In the genomic region with DNA sequence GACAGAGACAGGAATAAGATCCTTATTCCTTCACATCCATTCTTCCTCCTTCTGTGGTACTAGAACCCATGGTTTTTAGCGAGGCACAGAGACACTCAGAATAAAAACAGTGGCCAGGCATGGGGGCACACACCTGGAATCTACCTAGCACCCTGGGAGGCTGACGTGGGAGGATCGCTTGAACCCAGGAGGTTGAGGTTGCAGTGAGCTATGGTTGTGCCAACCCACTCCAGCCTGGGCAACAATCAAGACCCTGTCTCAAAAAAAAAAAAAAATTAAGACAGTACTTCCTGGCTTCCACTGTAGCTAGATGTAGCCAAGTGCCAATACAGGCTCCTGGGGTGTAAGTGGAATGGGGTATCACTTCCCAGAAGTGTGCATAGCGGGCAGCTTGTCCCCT, we compare ENCODE assay signal across 19 cellular contexts. TPM values are rescaled to one million over a fixed set of nuclear protein-coding genes. Genes with fewer than 3 reads are reported as not detected.
DNase-seq lines count a peak whose midpoint lies in the region; ATAC-seq, FAIRE-seq and TF ChIP-seq lines count a peak whose summit lies in the region.
"Had no signal": no experiment of that assay in that cellular context is flagged by ENCODE, and none has a peak within 500 bp of the region (broad histone marks: within the 10 kb centered on the region; RNA-seq: fewer than 3 reads in every experiment).

No MANE protein-coding gene starts in this region.

- no peaks in the 10 kb centered on the region for H4K20me1 ChIP-seq in HepG2 (ENCODE audit: insufficient read depth, low read length)

- POLR2A ChIA-PET in HepG2 (lab: Yijun Ruan, JAX) = no interaction called here

- H3K36me3 ChIP-seq in HepG2 (replicated peaks in 1 of 2; ENCODE audit: control insufficient read depth in 1 of 2, insufficient read depth in 2 of 2, low read length in 2 of 2) = peaks cover 12 to 26% of the 10 kb centered on the region in 2 experiments
- peaks cover 0 to 26% (median 0%) of the 10 kb centered on the region in 4 donors for H3K36me3 ChIP-seq in right lobe of liver
- peaks cover 26% of the 10 kb centered on the region; the same call in 1 of the 2 replicates for H3K36me3 ChIP-seq in SK-N-MC (ENCODE audit: insufficient read depth, low read length)

- FAIRE-seq in HepG2 (lab: Jason Lieb, UNC) = no peak
- FAIRE-seq: H54 had no signal

- TF ChIP-seq POLR2A in HepG2 (IDR thresholded peaks at IDR 0.05; ENCODE audit: insufficient read depth in 1 of 2, low read depth in 2 of 2, low read length in 2 of 2) (no peak), right lobe of liver (IDR thresholded peaks at IDR 0.05) (no peak)

- H3K9me3 Mint-ChIP-seq in stimulated activated effector memory CD8-positive, alpha-beta T cell treated with anti-CD3 and anti-CD28 coated beads, Interleukin-12 subunit alpha, Interleukin-12 subunit beta, amount 100 ng/mL, for 72 hours = no peaks in the 10 kb centered on the region
- H3K9me3 Mint-ChIP-seq: CD4-positive, CD25-positive, alpha-beta regulatory T cell; CD8-positive, alpha-beta T cell; GM23338 had no signal

- no peak for DNase-seq in HepG2 (ENCODE audit: low spot score)
- no peak for DNase-seq in right lobe of liver
- no peak for DNase-seq in SK-N-MC (ENCODE audit: low read depth, low spot score)
- no peak for DNase-seq in stimulated activated effector memory CD8-positive, alpha-beta T cell treated with anti-CD3 and anti-CD28 coated beads, Interleukin-12 subunit alpha, Interleukin-12 subunit beta, amount 100 ng/mL, for 72 hours (ENCODE audit: low spot score in 2 of 2)
- no peak for DNase-seq in midbrain (lab: John Stamatoyannopoulos, UW)
- DNase-seq: Caco-2; CD4-positive, CD25-positive, alpha-beta regulatory T cell; CD8-positive, alpha-beta T cell; DMS153; DND-41 had no signal

- H3K9ac ChIP-seq in HepG2 (ENCODE audit: insufficient read depth, low read depth, low read length) (no peak overlapping the region), SK-N-MC (ENCODE audit: insufficient read length) (peak overlapping the region; percentile 26)
- H3K9ac ChIP-seq: BLaER1 had no signal

- H3K4me3 Mint-ChIP-seq in stimulated activated effector memory CD8-positive, alpha-beta T cell treated with anti-CD3 and anti-CD28 coated beads, Interleukin-12 subunit alpha, Interleukin-12 subunit beta, amount 100 ng/mL, for 72 hours = no peak overlapping the region
- H3K4me3 Mint-ChIP-seq: B cell; CD4-positive, CD25-positive, alpha-beta regulatory T cell; CD8-positive, alpha-beta T cell; GM23338 had no signal

- H3K27ac Mint-ChIP-seq in stimulated activated effector memory CD8-positive, alpha-beta T cell treated with anti-CD3 and anti-CD28 coated beads, Interleukin-12 subunit alpha, Interleukin-12 subunit beta, amount 100 ng/mL, for 72 hours = peak overlapping the region; percentile 43
- H3K27ac Mint-ChIP-seq: B cell; CD8-positive, alpha-beta T cell; GM23338 had no signal

- no peaks in the 10 kb centered on the region for H3K4me1 Mint-ChIP-seq in stimulated activated effector memory CD8-positive, alpha-beta T cell treated with anti-CD3 and anti-CD28 coated beads, Interleukin-12 subunit alpha, Interleukin-12 subunit beta, amount 100 ng/mL, for 72 hours
- H3K4me1 Mint-ChIP-seq: B cell, GM23338 had no signal

- CTCF ChIA-PET in HepG2 (lab: Yijun Ruan, JAX; ENCODE audit: low intra/inter-chr PET ratio, low total read pairs) = no interaction called here

- H3K27me3 ChIP-seq in HepG2 (ENCODE audit: control insufficient read depth in 1 of 2, insufficient read depth in 2 of 2, low read length in 2 of 2) = no peaks in the 10 kb centered on the region
- no peaks in the 10 kb centered on the region for H3K27me3 ChIP-seq in right lobe of liver
- H3K27me3 ChIP-seq: BLaER1 had no signal

- BruUV-seq in HepG2 (replicated peaks; lab: Mats Ljungman, UMichigan) = no TSS peak

- ATAC-seq in HepG2 = no peak
- ATAC-seq in right lobe of liver = no peak
- no peak for ATAC-seq in stimulated activated effector memory CD8-positive, alpha-beta T cell treated with anti-CD3 and anti-CD28 coated beads, Interleukin-12 subunit alpha, Interleukin-12 subunit beta, amount 100 ng/mL, for 72 hours
- no peak for ATAC-seq in GM19035 (IDR thresholded peaks at IDR 0.05; ENCODE audit: unreplicated experiment)
- ATAC-seq: CD8-positive, alpha-beta T cell; GM23338 had no signal

- no peaks in the 10 kb centered on the region for H3K79me2 ChIP-seq in HepG2 (ENCODE audit: insufficient read depth, low read length)

- H3K4me3 ChIP-seq in HepG2 (replicated peaks in 1 of 3; ENCODE audit: insufficient read depth in 1 of 3, low read depth in 2 of 3, low read length in 3 of 3) (no peak overlapping the region), right lobe of liver (no peak overlapping the region), SK-N-MC (no peak overlapping the region)
- H3K4me3 ChIP-seq: BLaER1, GM23338, HAP-1 had no signal

- intact Hi-C loops in HepG2 (cut with micrococcal nuclease; ENCODE audit: unreplicated experiment) (no loop called here), right lobe of liver (cut with DNase I) (no loop called here)

- no peaks in the 10 kb centered on the region for H3K9me3 ChIP-seq in HepG2 (ENCODE audit: low read length)
- no peaks in the 10 kb centered on the region for H3K9me3 ChIP-seq in right lobe of liver
- no peaks in the 10 kb centered on the region for H3K9me3 ChIP-seq in SK-N-MC (ENCODE audit: low read depth, low read length)
- H3K9me3 ChIP-seq: BLaER1, Caco-2, HAP-1 had no signal

- no peak overlapping the region for H3K4me2 ChIP-seq in HepG2 (ENCODE audit: low read depth, low read length)
- H3K4me2 ChIP-seq: BLaER1, GM23338 had no signal

- H3K27ac ChIP-seq in HepG2 (ENCODE audit: extremely low read length, insufficient read depth, low read length) = no peak overlapping the region
- no peak overlapping the region for H3K27ac ChIP-seq in right lobe of liver
- no peak overlapping the region for H3K27ac ChIP-seq in SK-N-MC
- H3K27ac ChIP-seq: BLaER1, C4-2B had no signal

- H3K4me1 ChIP-seq in HepG2 (ENCODE audit: insufficient read depth, low read length) (no peaks in the 10 kb centered on the region), right lobe of liver (no peaks in the 10 kb centered on the region)
- H3K4me1 ChIP-seq: BLaER1, Caco-2, HAP-1 had no signal

- TF ChIP-seq CTCF in HepG2 (CRISPR knock-in tag; IDR thresholded peaks at IDR 0.05) (no peak), right lobe of liver (IDR thresholded peaks at IDR 0.05) (no peak)

- H3K36me3 Mint-ChIP-seq in stimulated activated effector memory CD8-positive, alpha-beta T cell treated with anti-CD3 and anti-CD28 coated beads, Interleukin-12 subunit alpha, Interleukin-12 subunit beta, amount 100 ng/mL, for 72 hours = peaks cover 51% of the 10 kb centered on the region

- WGBS in HepG2 (ENCODE audit: low lambda C conversion rate) = 92% methylated on average over 4 of the region's 4 CpGs
- no CpG with 5 or more reads among the region's 4 CpGs for WGBS in right lobe of liver (ENCODE audit: insufficient coverage, low coverage, low lambda C conversion rate, missing lambda C conversion rate)

- H2AFZ ChIP-seq in HepG2 (ENCODE audit: low read length) = no peak overlapping the region
- H2AFZ ChIP-seq: GM23338 had no signal

- TF ChIP-seq RAD21 in HepG2 (CRISPR knock-in tag; IDR thresholded peaks at IDR 0.05) = no peak

- in situ Hi-C loops in HepG2 (cut with HindIII; ENCODE audit: extremely low pct_ligation_motif_present, low pct_unique_long_range_greater_than_20kb) = no loop called here

- TF ChIP-seq EP300 in HepG2 (IDR thresholded peaks at IDR 0.05; ENCODE audit: low read depth in 2 of 2, low read length in 2 of 2) (no peak), HepG2 (CRISPR knock-in tag; IDR thresholded peaks at IDR 0.05; ENCODE audit: borderline replicate concordance) (no peak)

RNA-seq across cellular contexts. Expression of a gene that starts 7.4 kb away (rescaled TPM):
- 18.3 and 38.8 TPM in 2 replicates for total RNA-seq in HepG2 (2016; rRNA removed; fragmentation: Illumina TruSeq; extraction: Trizol)
- 13.0 and 15.9 TPM in 2 replicates for total RNA-seq in HepG2 (2016; cell fraction: cytosol; rRNA removed; fragmentation: Illumina TruSeq; extraction: Trizol; ENCODE audit: low read depth)
- total RNA-seq in HepG2 (2016; cell fraction: insoluble cytoplasmic fraction; rRNA removed; fragmentation: Illumina TruSeq; extraction: Trizol) = 17.8 and 38.0 TPM in 2 replicates
- total RNA-seq in HepG2 (2016; cell fraction: membrane; rRNA removed; fragmentation: Illumina TruSeq; extraction: Trizol) = 23.6 and 31.2 TPM in 2 replicates
- 30.5 and 35.2 TPM in 2 replicates for total RNA-seq in HepG2 (2016; cell fraction: nucleus; rRNA removed; fragmentation: Illumina TruSeq; extraction: Trizol)
- 24.3 and 25.6 TPM in 2 replicates for polyA plus RNA-seq in HepG2 (2011; rRNA removed)
- polyA plus RNA-seq in HepG2 (2011; cell fraction: cytosol; rRNA removed) = 25.3 and 36.6 TPM in 2 replicates
- 80.6 and 105 TPM in 2 replicates for polyA plus RNA-seq in HepG2 (2011; cell fraction: nucleus; rRNA removed)
- polyA plus RNA-seq in HepG2 (2012) = 25.8 and 30.2 TPM in 2 replicates
- polyA plus RNA-seq in HepG2 (2016; cell fraction: cytosol; fragmentation: Illumina TruSeq; extraction: Trizol; ENCODE audit: low read depth) = 16.4 and 19.8 TPM in 2 replicates
- polyA plus RNA-seq in HepG2 (2016; cell fraction: insoluble cytoplasmic fraction; fragmentation: Illumina TruSeq; extraction: Trizol; ENCODE audit: low read depth) = 25.1 and 26.7 TPM in 2 replicates
- 23.9 and 29.7 TPM in 2 replicates for polyA plus RNA-seq in HepG2 (2016; cell fraction: membrane; fragmentation: Illumina TruSeq; extraction: Trizol; ENCODE audit: low read depth)
- 75.3 and 81.1 TPM in 2 replicates for polyA plus RNA-seq in HepG2 (2016; cell fraction: nucleus; fragmentation: Illumina TruSeq; extraction: Trizol; ENCODE audit: insufficient read depth, low read depth)
- 60.3 and 75.2 TPM in 2 replicates for polyA minus RNA-seq in HepG2 (2011; rRNA and poly(A)+ RNA removed; ENCODE audit: low replicate concordance)
- polyA minus RNA-seq in HepG2 (2011; cell fraction: cytosol; rRNA and poly(A)+ RNA removed) = 27.4 and 28.1 TPM in 2 replicates
- polyA minus RNA-seq in HepG2 (2011; cell fraction: nucleus; rRNA and poly(A)+ RNA removed) = 11.1 and 11.8 TPM in 2 replicates
- total RNA-seq in right lobe of liver = 10 to 100 TPM; 13.7 to 21.2 (median 17.7) TPM

RNA-seq across cellular contexts. Expression of a gene that starts 16.4 kb away (rescaled TPM):
- total RNA-seq in HepG2 (2016; rRNA removed; fragmentation: Illumina TruSeq; extraction: Trizol) = 18.2 and 32.1 TPM in 2 replicates
- total RNA-seq in HepG2 (2016; cell fraction: cytosol; rRNA removed; fragmentation: Illumina TruSeq; extraction: Trizol; ENCODE audit: low read depth) = 8.8 and 9.0 TPM in 2 replicates
- total RNA-seq in HepG2 (2016; cell fraction: insoluble cytoplasmic fraction; rRNA removed; fragmentation: Illumina TruSeq; extraction: Trizol) = 16.5 and 31.5 TPM in 2 replicates
- 13.0 and 14.4 TPM in 2 replicates for total RNA-seq in HepG2 (2016; cell fraction: membrane; rRNA removed; fragmentation: Illumina TruSeq; extraction: Trizol)
- 39.2 and 44.2 TPM in 2 replicates for total RNA-seq in HepG2 (2016; cell fraction: nucleus; rRNA removed; fragmentation: Illumina TruSeq; extraction: Trizol)
- polyA plus RNA-seq in HepG2 (2011; rRNA removed) = 46.6 and 48.5 TPM in 2 replicates
- 17.8 and 17.9 TPM in 2 replicates for polyA plus RNA-seq in HepG2 (2011; cell fraction: cytosol; rRNA removed)
- polyA plus RNA-seq in HepG2 (2011; cell fraction: nucleus; rRNA removed) = 95.6 and 102 TPM in 2 replicates
- polyA plus RNA-seq in HepG2 (2012) = 21.4 and 26.1 TPM in 2 replicates
- polyA plus RNA-seq in HepG2 (2016; cell fraction: cytosol; fragmentation: Illumina TruSeq; extraction: Trizol; ENCODE audit: low read depth) = 2.0 and 2.2 TPM in 2 replicates
- polyA plus RNA-seq in HepG2 (2016; cell fraction: insoluble cytoplasmic fraction; fragmentation: Illumina TruSeq; extraction: Trizol; ENCODE audit: low read depth) = 17.1 and 18.6 TPM in 2 replicates
- polyA plus RNA-seq in HepG2 (2016; cell fraction: membrane; fragmentation: Illumina TruSeq; extraction: Trizol; ENCODE audit: low read depth) = 5.0 and 5.5 TPM in 2 replicates
- 172 and 177 TPM in 2 replicates for polyA plus RNA-seq in HepG2 (2016; cell fraction: nucleus; fragmentation: Illumina TruSeq; extraction: Trizol; ENCODE audit: insufficient read depth, low read depth)
- polyA minus RNA-seq in HepG2 (2011; rRNA and poly(A)+ RNA removed; ENCODE audit: low replicate concordance) = 44.3 and 90.2 TPM in 2 replicates
- 8.3 and 8.6 TPM in 2 replicates for polyA minus RNA-seq in HepG2 (2011; cell fraction: cytosol; rRNA and poly(A)+ RNA removed)
- 49.6 and 61.2 TPM in 2 replicates for polyA minus RNA-seq in HepG2 (2011; cell fraction: nucleus; rRNA and poly(A)+ RNA removed)
- 10 to 100 TPM; 10.3 to 16.5 (median 13.1) TPM for total RNA-seq in right lobe of liver

RNA-seq across cellular contexts. Expression of a gene that starts 17.7 kb away (rescaled TPM):
- total RNA-seq in HepG2 (2016; rRNA removed; fragmentation: Illumina TruSeq; extraction: Trizol) = 0.28 and 2.0 TPM in 2 replicates
- 0.71 and 1.1 TPM in 2 replicates for total RNA-seq in HepG2 (2016; cell fraction: cytosol; rRNA removed; fragmentation: Illumina TruSeq; extraction: Trizol; ENCODE audit: low read depth)
- total RNA-seq in HepG2 (2016; cell fraction: insoluble cytoplasmic fraction; rRNA removed; fragmentation: Illumina TruSeq; extraction: Trizol) = 0.19 and 2.0 TPM in 2 replicates
- total RNA-seq in HepG2 (2016; cell fraction: membrane; rRNA removed; fragmentation: Illumina TruSeq; extraction: Trizol) = 1.5 and 1.8 TPM in 2 replicates
- total RNA-seq in HepG2 (2016; cell fraction: nucleus; rRNA removed; fragmentation: Illumina TruSeq; extraction: Trizol) = 2.0 and 3.6 TPM in 2 replicates
- polyA plus RNA-seq in HepG2 (2011; rRNA removed) = 3.0 and 4.3 TPM in 2 replicates
- polyA plus RNA-seq in HepG2 (2011; cell fraction: cytosol; rRNA removed) = 1.2 and 1.3 TPM in 2 replicates
- 42.2 and 55.6 TPM in 2 replicates for polyA plus RNA-seq in HepG2 (2011; cell fraction: nucleus; rRNA removed)
- polyA plus RNA-seq in HepG2 (2012) = 2.4 and 3.0 TPM in 2 replicates
- polyA plus RNA-seq in HepG2 (2016; cell fraction: cytosol; fragmentation: Illumina TruSeq; extraction: Trizol; ENCODE audit: low read depth) = 1.5 and 2.0 TPM in 2 replicates
- 0.61 and 1.5 TPM in 2 replicates for polyA plus RNA-seq in HepG2 (2016; cell fraction: insoluble cytoplasmic fraction; fragmentation: Illumina TruSeq; extraction: Trizol; ENCODE audit: low read depth)
- polyA plus RNA-seq in HepG2 (2016; cell fraction: membrane; fragmentation: Illumina TruSeq; extraction: Trizol; ENCODE audit: low read depth) = 0.76 and 1.3 TPM in 2 replicates
- 21.1 and 21.3 TPM in 2 replicates for polyA plus RNA-seq in HepG2 (2016; cell fraction: nucleus; fragmentation: Illumina TruSeq; extraction: Trizol; ENCODE audit: insufficient read depth, low read depth)
- 0.65 and 2.3 TPM in 2 replicates for polyA minus RNA-seq in HepG2 (2011; rRNA and poly(A)+ RNA removed; ENCODE audit: low replicate concordance)
- not detected in 2 replicates for polyA minus RNA-seq in HepG2 (2011; cell fraction: cytosol; rRNA and poly(A)+ RNA removed)
- 3.9 and 4.8 TPM in 2 replicates for polyA minus RNA-seq in HepG2 (2011; cell fraction: nucleus; rRNA and poly(A)+ RNA removed)
- total RNA-seq in right lobe of liver = 1 to 10 TPM; 1.8 to 5.2 (median 3.1) TPM

RNA-seq across cellular contexts. Expression of a gene that starts 35.4 kb away (rescaled TPM):
- total RNA-seq in HepG2 (2016; rRNA removed; fragmentation: Illumina TruSeq; extraction: Trizol) (0.48 and 0.55 TPM in 2 replicates), right lobe of liver (under 1 TPM in 1 of 6 experiments, not detected in 5; 0.10 TPM)
- 0.26 TPM in 1 of 2 replicates, not detected in the other for total RNA-seq in HepG2 (2016; cell fraction: cytosol; rRNA removed; fragmentation: Illumina TruSeq; extraction: Trizol; ENCODE audit: low read depth)
- 0.34 and 0.37 TPM in 2 replicates for total RNA-seq in HepG2 (2016; cell fraction: insoluble cytoplasmic fraction; rRNA removed; fragmentation: Illumina TruSeq; extraction: Trizol)
- total RNA-seq in HepG2 (2016; cell fraction: membrane; rRNA removed; fragmentation: Illumina TruSeq; extraction: Trizol) = 0.24 TPM in 1 of 2 replicates, not detected in the other
- not detected in 2 replicates for total RNA-seq in HepG2 (2016; cell fraction: nucleus; rRNA removed; fragmentation: Illumina TruSeq; extraction: Trizol)
- 1.1 and 1.2 TPM in 2 replicates for polyA plus RNA-seq in HepG2 (2011; rRNA removed)
- polyA plus RNA-seq in HepG2 (2011; cell fraction: cytosol; rRNA removed) = 0.92 and 2.2 TPM in 2 replicates
- polyA plus RNA-seq in HepG2 (2011; cell fraction: nucleus; rRNA removed) = 2.1 and 2.5 TPM in 2 replicates
- polyA plus RNA-seq in HepG2 (2012) = 1.6 and 2.5 TPM in 2 replicates
- 0.05 and 0.07 TPM in 2 replicates for polyA plus RNA-seq in HepG2 (2016; cell fraction: cytosol; fragmentation: Illumina TruSeq; extraction: Trizol; ENCODE audit: low read depth)
- 0.64 and 0.67 TPM in 2 replicates for polyA plus RNA-seq in HepG2 (2016; cell fraction: insoluble cytoplasmic fraction; fragmentation: Illumina TruSeq; extraction: Trizol; ENCODE audit: low read depth)
- polyA plus RNA-seq in HepG2 (2016; cell fraction: membrane; fragmentation: Illumina TruSeq; extraction: Trizol; ENCODE audit: low read depth) = 0.10 TPM in 1 of 2 replicates, not detected in the other
- polyA plus RNA-seq in HepG2 (2016; cell fraction: nucleus; fragmentation: Illumina TruSeq; extraction: Trizol; ENCODE audit: insufficient read depth, low read depth) = 0.32 and 0.45 TPM in 2 replicates
- 0.07 and 1.0 TPM in 2 replicates for polyA minus RNA-seq in HepG2 (2011; rRNA and poly(A)+ RNA removed; ENCODE audit: low replicate concordance)
- not detected in 2 replicates for polyA minus RNA-seq in HepG2 (2011; cell fraction: cytosol; rRNA and poly(A)+ RNA removed)
- 0.39 and 0.75 TPM in 2 replicates for polyA minus RNA-seq in HepG2 (2011; cell fraction: nucleus; rRNA and poly(A)+ RNA removed)
- total RNA-seq: A172, A673, Caco-2 had no signal

RNA-seq across cellular contexts. Expression of a gene that starts 42.1 kb away (rescaled TPM):
- 16.1 and 18.4 TPM in 2 replicates for total RNA-seq in HepG2 (2016; rRNA removed; fragmentation: Illumina TruSeq; extraction: Trizol)
- 2.9 and 3.6 TPM in 2 replicates for total RNA-seq in HepG2 (2016; cell fraction: cytosol; rRNA removed; fragmentation: Illumina TruSeq; extraction: Trizol; ENCODE audit: low read depth)
- 13.9 and 19.6 TPM in 2 replicates for total RNA-seq in HepG2 (2016; cell fraction: insoluble cytoplasmic fraction; rRNA removed; fragmentation: Illumina TruSeq; extraction: Trizol)
- total RNA-seq in HepG2 (2016; cell fraction: membrane; rRNA removed; fragmentation: Illumina TruSeq; extraction: Trizol) = 7.5 and 8.4 TPM in 2 replicates
- total RNA-seq in HepG2 (2016; cell fraction: nucleus; rRNA removed; fragmentation: Illumina TruSeq; extraction: Trizol) = 10.2 and 11.4 TPM in 2 replicates
- polyA plus RNA-seq in HepG2 (2011; rRNA removed) = 10.8 and 12.4 TPM in 2 replicates
- 8.5 and 13.3 TPM in 2 replicates for polyA plus RNA-seq in HepG2 (2011; cell fraction: cytosol; rRNA removed)
- 28.2 and 32.3 TPM in 2 replicates for polyA plus RNA-seq in HepG2 (2011; cell fraction: nucleus; rRNA removed)
- 5.7 and 7.3 TPM in 2 replicates for polyA plus RNA-seq in HepG2 (2012)
- 1.9 and 2.8 TPM in 2 replicates for polyA plus RNA-seq in HepG2 (2016; cell fraction: cytosol; fragmentation: Illumina TruSeq; extraction: Trizol; ENCODE audit: low read depth)
- polyA plus RNA-seq in HepG2 (2016; cell fraction: insoluble cytoplasmic fraction; fragmentation: Illumina TruSeq; extraction: Trizol; ENCODE audit: low read depth) = 9.8 and 12.4 TPM in 2 replicates
- 4.5 and 4.9 TPM in 2 replicates for polyA plus RNA-seq in HepG2 (2016; cell fraction: membrane; fragmentation: Illumina TruSeq; extraction: Trizol; ENCODE audit: low read depth)
- 17.2 and 17.9 TPM in 2 replicates for polyA plus RNA-seq in HepG2 (2016; cell fraction: nucleus; fragmentation: Illumina TruSeq; extraction: Trizol; ENCODE audit: insufficient read depth, low read depth)
- polyA minus RNA-seq in HepG2 (2011; rRNA and poly(A)+ RNA removed; ENCODE audit: low replicate concordance) = 5.5 and 7.5 TPM in 2 replicates
- 5.5 and 7.4 TPM in 2 replicates for polyA minus RNA-seq in HepG2 (2011; cell fraction: cytosol; rRNA and poly(A)+ RNA removed)
- polyA minus RNA-seq in HepG2 (2011; cell fraction: nucleus; rRNA and poly(A)+ RNA removed) = 6.2 and 7.5 TPM in 2 replicates
- total RNA-seq in right lobe of liver = 10 to 100 TPM in 2 of 6 experiments, 1 to 10 TPM in 4; 5.0 to 21.0 (median 9.1) TPM
